In genomic region chr12:50219544-50219943, GRCh38 we compare ENCODE assay signal across 10 cellular contexts. TPM values are rescaled to one million over a fixed set of nuclear protein-coding genes. Genes with fewer than 3 reads are reported as not detected.
DNase-seq lines count a peak whose midpoint lies in the region; ATAC-seq and TF ChIP-seq lines count a peak whose summit lies in the region.
"Had no signal": no experiment of that assay in that cellular context is flagged by ENCODE, and none has a peak within 500 bp of the region (broad histone marks: within the 10 kb centered on the region; RNA-seq: fewer than 3 reads in every experiment).

No MANE protein-coding gene starts in this region.

- no peak for TF ChIP-seq CTCF in heart left ventricle (IDR thresholded peaks at IDR 0.05)
- TF ChIP-seq CTCF in WTC11 (IDR thresholded peaks at IDR 0.05) = no peak
- TF ChIP-seq CTCF in tibial artery (IDR thresholded peaks at IDR 0.05) = no peak
- no peak for TF ChIP-seq CTCF in tibial nerve (IDR thresholded peaks at IDR 0.05)

- H3K9ac ChIP-seq in iPS-20b (ENCODE audit: low read depth, low read length) = no peak overlapping the region

- H3K9me3 Mint-ChIP-seq in WTC11 = no peaks in the 10 kb centered on the region
- H3K9me3 Mint-ChIP-seq: activated naive CD4-positive, alpha-beta T cell treated with anti-CD3 and anti-CD28 coated beads for 36 hours had no signal

- H3K4me3 ChIP-seq in heart left ventricle = peak overlapping the region in 9 of 12 donors; percentile 45 to 64 (median 52)
- peak overlapping the region; percentile 35; the same call in 1 of the 2 replicates for H3K4me3 ChIP-seq in iPS-20b (ENCODE audit: low read length)
- H3K4me3 ChIP-seq in tibial artery = peak overlapping the region; percentile 52 to 58
- peak overlapping the region in 2 of 4 donors; percentile 45 to 53 for H3K4me3 ChIP-seq in tibial nerve

- H3K4me1 ChIP-seq in heart left ventricle (peaks cover 0 to 47% (median 12%) of the 10 kb centered on the region in 12 donors), iPS-20b (ENCODE audit: insufficient read depth, low read length) (peaks cover 9% of the 10 kb centered on the region; the same call in 1 of the 2 replicates), tibial artery (peaks cover 0 to 53% (median 38%) of the 10 kb centered on the region in 4 donors), tibial nerve (peaks cover 0 to 44% (median 14%) of the 10 kb centered on the region in 4 donors)

- H3K4me3 Mint-ChIP-seq in WTC11 = no peak overlapping the region

- CTCF ChIA-PET in WTC11 (lab: Charles Lee) = interaction anchor here (1.2 kb wide), 1 partner anchor 95 kb away, joined by 3 read pairs; no protein-coding TSS in a partner anchor

- H3K27me3 ChIP-seq in heart left ventricle (no peaks in the 10 kb centered on the region), iPS-20b (ENCODE audit: insufficient read depth, low read length) (no peaks in the 10 kb centered on the region), tibial artery (no peaks in the 10 kb centered on the region), tibial nerve (no peaks in the 10 kb centered on the region)

- no peaks in the 10 kb centered on the region for H3K27me3 Mint-ChIP-seq in WTC11 (ENCODE audit: low read depth)

- DNase-seq in heart left ventricle = no peak
- no peak for DNase-seq in Right ventricle myocardium superior
- no peak for DNase-seq in WTC11 (ENCODE audit: low spot score)
- DNase-seq in tibial artery = no peak
- no peak for DNase-seq in GM03348 (ENCODE audit: low spot score)
- DNase-seq in tibial nerve (ENCODE audit: low spot score in 2 of 2) = no peak
- DNase-seq in DMS53 treated with DMSO at 0.1 percent for 48 hours (lab: John Stamatoyannopoulos, UW; ENCODE audit: unreplicated experiment) = no peak
- DNase-seq: activated naive CD4-positive, alpha-beta T cell treated with anti-CD3 and anti-CD28 coated beads for 36 hours; NCI-H2029 treated with DMSO at 0.1 percent for 48 hours had no signal

- H3K27ac Mint-ChIP-seq in WTC11 = no peak overlapping the region

- H3K36me3 Mint-ChIP-seq in WTC11 = 0 out of 2 replicates have a peak, but pooled peaks cover 7% of the 10 kb centered on the region

- H3K36me3 ChIP-seq in heart left ventricle = peaks cover 0 to 16% (median 4%) of the 10 kb centered on the region in 9 donors
- no peaks in the 10 kb centered on the region; the same call in 1 of the 2 replicates for H3K36me3 ChIP-seq in iPS-20b (ENCODE audit: insufficient read depth, low read depth, low read length)
- H3K36me3 ChIP-seq in tibial artery = peaks cover 0 to 4% (median 0%) of the 10 kb centered on the region in 3 donors
- H3K36me3 ChIP-seq in tibial nerve = peaks cover 0 to 3% (median 0%) of the 10 kb centered on the region in 3 donors

- intact Hi-C loops in heart left ventricle (cut with DNase I) (no loop called here), Right ventricle myocardium superior (cut with DNase I) (loop anchor here (10.0 kb wide), 1 partner anchor 95 kb away; no protein-coding TSS in a partner anchor), tibial artery (cut with DNase I; ENCODE audit: low total_unique reads) (no loop called here)

- peak overlapping the region in 7 of 12 donors; percentile 73 to 88 (median 79) for H3K27ac ChIP-seq in heart left ventricle
- no peak overlapping the region for H3K27ac ChIP-seq in iPS-20b (ENCODE audit: low read length)
- H3K27ac ChIP-seq in tibial artery = peak overlapping the region; percentile 76 to 84
- peak overlapping the region in 2 of 4 donors; percentile 87 to 90 for H3K27ac ChIP-seq in tibial nerve

- TF ChIP-seq POLR2A in heart left ventricle (IDR thresholded peaks at IDR 0.05) (no peak), tibial nerve (IDR thresholded peaks at IDR 0.05) (no peak)

- POLR2A ChIA-PET in WTC11 (lab: Charles Lee) = no interaction called here

- ATAC-seq in heart left ventricle = no peak
- no peak for ATAC-seq in Right ventricle myocardium superior (ENCODE audit: poor library complexity)
- no peak for ATAC-seq in WTC11

- TF ChIP-seq EP300 in tibial nerve (IDR thresholded peaks at IDR 0.05) = no peak

- H3K4me1 Mint-ChIP-seq in WTC11 = peaks cover 20% of the 10 kb centered on the region

- 96 to 97% (median 97%) methylated on average over 2 of the region's 2 CpGs for WGBS in heart left ventricle, 4 donors
- WGBS in tibial nerve, 2 donors = 85 to 98% methylated on average over 2 of the region's 2 CpGs

- H3K9me3 ChIP-seq in heart left ventricle (no peaks in the 10 kb centered on the region), iPS-20b (ENCODE audit: insufficient read depth, low read depth, low read length) (no peaks in the 10 kb centered on the region), tibial artery (no peaks in the 10 kb centered on the region), tibial nerve (no peaks in the 10 kb centered on the region)

TF ChIP-seq in WTC11, 78 proteins besides CTCF, POLR2A, EP300 and RAD21:
- TF ChIP-seq, protein P1, sequence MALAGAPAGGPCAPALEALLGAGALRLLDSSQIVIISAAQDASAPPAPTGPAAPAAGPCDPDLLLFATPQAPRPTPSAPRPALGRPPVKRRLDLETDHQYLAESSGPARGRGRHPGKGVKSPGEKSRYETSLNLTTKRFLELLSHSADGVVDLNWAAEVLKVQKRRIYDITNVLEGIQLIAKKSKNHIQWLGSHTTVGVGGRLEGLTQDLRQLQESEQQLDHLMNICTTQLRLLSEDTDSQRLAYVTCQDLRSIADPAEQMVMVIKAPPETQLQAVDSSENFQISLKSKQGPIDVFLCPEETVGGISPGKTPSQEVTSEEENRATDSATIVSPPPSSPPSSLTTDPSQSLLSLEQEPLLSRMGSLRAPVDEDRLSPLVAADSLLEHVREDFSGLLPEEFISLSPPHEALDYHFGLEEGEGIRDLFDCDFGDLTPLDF (CRISPR knock-in tag; IDR thresholded peaks at IDR 0.05) = no peak
- TF ChIP-seq, protein P2, sequence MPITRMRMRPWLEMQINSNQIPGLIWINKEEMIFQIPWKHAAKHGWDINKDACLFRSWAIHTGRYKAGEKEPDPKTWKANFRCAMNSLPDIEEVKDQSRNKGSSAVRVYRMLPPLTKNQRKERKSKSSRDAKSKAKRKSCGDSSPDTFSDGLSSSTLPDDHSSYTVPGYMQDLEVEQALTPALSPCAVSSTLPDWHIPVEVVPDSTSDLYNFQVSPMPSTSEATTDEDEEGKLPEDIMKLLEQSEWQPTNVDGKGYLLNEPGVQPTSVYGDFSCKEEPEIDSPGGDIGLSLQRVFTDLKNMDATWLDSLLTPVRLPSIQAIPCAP (CRISPR knock-in tag; IDR thresholded peaks at IDR 0.05) = no peak
- peak; percentile 92 for TF ChIP-seq ZNF121 (CRISPR knock-in tag; IDR thresholded peaks at IDR 0.05)
- TF ChIP-seq ATF1 (CRISPR knock-in tag; IDR thresholded peaks at IDR 0.05) = no peak

RNA-seq across cellular contexts. Expression of gene CERS5, which starts 52.4 kb away (rescaled TPM):
- 10 to 100 TPM in 4 of 9 donors, 1 to 10 TPM in 5; 6.8 to 28.4 (median 9.3) TPM for total RNA-seq in heart left ventricle
- 10 to 100 TPM; 12.6 to 21.6 TPM for polyA plus RNA-seq in heart left ventricle
- 7.3 TPM for total RNA-seq in Right ventricle myocardium superior
- total RNA-seq in WTC11 (2021) = 47.8 to 55.8 TPM (median 51.7 TPM) in 3 replicates
- total RNA-seq in tibial nerve = 10 to 100 TPM; 30.3 to 45.5 (median 40.5) TPM
